8 cellular contexts compared by ENCODE assay signal in genomic region chr10:97425964-97426775, GRCh38. TPM values are rescaled to one million over a fixed set of nuclear protein-coding genes. Genes with fewer than 3 reads are reported as not detected.
DNase-seq lines count a peak whose midpoint lies in the region; ATAC-seq and TF ChIP-seq lines count a peak whose summit lies in the region.

TSS of gene PGAM1 (plus strand) at chr10:97426191. CDS start at chr10:97426308, 117 bp downstream.

- H3K4me1 ChIP-seq in BE2C, result peaks cover 6% of the 10 kb centered on the region

- POLR2A ChIA-PET in activated CD4-positive, alpha-beta T cell treated with anti-CD3 and anti-CD28 coated beads for 36 hours (lab: Charles Lee), result interaction anchor here (0.7 kb wide), 1 partner anchor 25 kb away, joined by 4 read pairs; no protein-coding TSS in a partner anchor

- intact Hi-C loops in activated CD4-positive, alpha-beta T cell treated with anti-CD3 and anti-CD28 coated beads for 36 hours (cut with DNase I, micrococcal nuclease), result loop anchor here in 1 of 2 experiments (1.0 to 10.0 kb wide), 5 partner anchors 25 to 709 kb away; partner anchors contain the start of genes FRAT2, LCOR, MMS19 and R3HCC1L

- no peaks in the 10 kb centered on the region for H3K27me3 Mint-ChIP-seq in activated CD4-positive, alpha-beta T cell treated with anti-CD3 and anti-CD28 coated beads for 36 hours

- peaks cover 52% of the 10 kb centered on the region for H3K4me1 Mint-ChIP-seq in activated CD4-positive, alpha-beta T cell treated with anti-CD3 and anti-CD28 coated beads for 36 hours

- ATAC-seq in HG03442 (IDR thresholded peaks at IDR 0.05; ENCODE audit: unreplicated experiment), result peak; percentile 77
- ATAC-seq in activated CD4-positive, alpha-beta T cell treated with anti-CD3 and anti-CD28 coated beads for 36 hours, result peak; percentile 71

- H3K4me3 Mint-ChIP-seq in activated CD4-positive, alpha-beta T cell treated with anti-CD3 and anti-CD28 coated beads for 36 hours, result peak within 1 kb of the TSS; percentile 96

- peak within 1 kb of the TSS; percentile 78 for H3K27ac ChIP-seq in layer of hippocampus (ENCODE audit: low read depth, low read length)

- H3K4me3 ChIP-seq in BE2C (ENCODE audit: low read depth, low read length) (peak within 1 kb of the TSS; percentile 95), choroid plexus epithelial cell (ENCODE audit: low read depth, low read length) (peak within 1 kb of the TSS; percentile 89)

- H3K36me3 Mint-ChIP-seq in activated CD4-positive, alpha-beta T cell treated with anti-CD3 and anti-CD28 coated beads for 36 hours (ENCODE audit: low read depth), result peaks cover 56% of the 10 kb centered on the region

- H3K27me3 ChIP-seq in BE2C (no peaks in the 10 kb centered on the region), layer of hippocampus (ENCODE audit: control insufficient read depth, insufficient read depth, low read length) (no peaks in the 10 kb centered on the region)

- H3K36me3 ChIP-seq in BE2C, result peaks cover 39% of the 10 kb centered on the region

- no peaks in the 10 kb centered on the region for H3K9me3 Mint-ChIP-seq in activated CD4-positive, alpha-beta T cell treated with anti-CD3 and anti-CD28 coated beads for 36 hours (ENCODE audit: low read depth)

- peak within 1 kb of the TSS; percentile 98 for H3K27ac Mint-ChIP-seq in activated CD4-positive, alpha-beta T cell treated with anti-CD3 and anti-CD28 coated beads for 36 hours

- peak; percentile 94 for DNase-seq in BE2C
- peak; percentile 99 for DNase-seq in GM19238 (ENCODE audit: insufficient read length, low spot score)
- peak; percentile 92 for DNase-seq in NCI-H510A treated with DMSO at 0.1 percent for 48 hours (lab: John Stamatoyannopoulos, UW)
- DNase-seq in activated CD4-positive, alpha-beta T cell treated with anti-CD3 and anti-CD28 coated beads for 36 hours, result peak; percentile 97
- DNase-seq in choroid plexus epithelial cell (ENCODE audit: low read depth), result peak; percentile 98
- DNase-seq in stimulated activated CD4-positive, alpha-beta T cell treated with anti-CD3 and anti-CD28 coated beads, Interleukin-1b, Interleukin-23, amount 100 ng/mL, for 4 hours (ENCODE audit: low read depth in 2 of 2), result peak; percentile 93

- TF ChIP-seq CTCF in BE2C (IDR thresholded peaks at IDR 0.05; ENCODE audit: low read depth, low read length), result peak; percentile 60
- TF ChIP-seq CTCF in choroid plexus epithelial cell (conservative IDR thresholded peaks at IDR 0.05; ENCODE audit: low read depth, low read length), result peak; percentile 70

- CTCF ChIA-PET in activated CD4-positive, alpha-beta T cell treated with anti-CD3 and anti-CD28 coated beads for 36 hours (lab: Charles Lee), result interaction anchor here (4.2 to 8.7 kb wide), 2 partner anchors 13 to 15 kb away, joined by 34 to 138 read pairs; no protein-coding TSS in a partner anchor

- no peaks in the 10 kb centered on the region for H3K9me3 ChIP-seq in BE2C

RNA-seq across cellular contexts. Expression of gene PGAM1, which starts in this region (rescaled TPM):
- 409 TPM for polyA plus RNA-seq in BE2C (2012; ENCODE audit: insufficient read depth, insufficient read length, low read depth)
- 1,000 to 10,000 TPM; 1,151 to 1,499 TPM for total RNA-seq in activated CD4-positive, alpha-beta T cell treated with anti-CD3 and anti-CD28 coated beads for 36 hours

Comparison
In these comparisons a context has a peak if more than half of its experiments do, and no peak if none do; other contexts are left out.
1. Peak in every context shown above with its lines: DNase-seq, ATAC-seq, H3K4me3 ChIP-seq and H3K27ac ChIP-seq.